Comparison of ENCODE assay signal across 15 cellular contexts in the genomic region with DNA sequence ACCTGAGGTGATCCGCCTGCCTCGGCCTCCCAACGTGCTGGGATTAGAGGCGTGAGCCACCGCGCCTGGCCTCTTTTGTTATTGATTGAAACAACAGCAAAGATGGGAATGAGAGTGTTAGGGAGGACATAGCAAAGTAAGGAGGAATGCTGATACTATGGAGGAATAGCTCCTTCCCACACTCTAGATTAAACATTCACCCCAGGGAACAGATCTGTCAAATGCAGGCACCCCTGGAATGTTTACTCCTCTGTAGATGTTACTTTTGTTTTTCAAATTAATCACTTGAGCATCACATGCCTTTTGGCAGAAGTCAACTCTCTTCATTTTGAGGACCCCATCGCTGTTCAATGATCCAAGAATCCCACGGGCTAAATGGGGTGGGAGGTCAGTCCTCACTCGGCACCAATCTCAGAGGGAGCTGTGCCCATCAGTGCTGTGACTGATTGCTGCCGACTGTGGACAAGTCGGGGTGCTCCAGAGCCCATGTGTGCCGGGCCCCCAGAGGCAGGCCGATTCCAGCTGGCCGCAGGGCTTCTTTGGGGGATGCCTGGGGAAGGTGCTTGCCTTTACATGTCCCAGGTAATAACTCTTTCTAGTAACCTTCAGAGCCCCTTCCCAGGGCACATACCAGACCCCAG. TPM values are rescaled to one million over a fixed set of nuclear protein-coding genes. Genes with fewer than 3 reads are reported as not detected.
A peak's percentile ranks its signal among the peaks of the same experiment; 100 is the strongest.
DNase-seq lines count a peak whose midpoint lies in the region; ATAC-seq and TF ChIP-seq lines count a peak whose summit lies in the region.
"Had no signal": no experiment of that assay in that cellular context is flagged by ENCODE, and none has a peak within 500 bp of the region (broad histone marks: within the 10 kb centered on the region; RNA-seq: fewer than 3 reads in every experiment).

No MANE protein-coding gene starts in this region.

- no peaks in the 10 kb centered on the region for H3K9me3 Mint-ChIP-seq in natural killer cell

- no peak overlapping the region for H3K4me3 Mint-ChIP-seq in natural killer cell

- H3K4me3 ChIP-seq in iPS DF 6.9 (ENCODE audit: low read length) = no peak overlapping the region
- no peak overlapping the region for H3K4me3 ChIP-seq in neuronal stem cell (ENCODE audit: low read length in 2 of 2)
- H3K4me3 ChIP-seq: BLaER1 treated with 17β-estradiol and CSF1 and Interleukin-3, amounts not matched to agents 10 nM and 100 nM had no signal

- no peak overlapping the region for H2AFZ ChIP-seq in neuronal stem cell (ENCODE audit: low read length)

- no peak overlapping the region for H3K4me2 ChIP-seq in neuronal stem cell (ENCODE audit: insufficient read depth, low read length, poor library complexity, severe bottlenecking)
- H3K4me2 ChIP-seq: BLaER1 treated with 17β-estradiol and CSF1 and Interleukin-3, amounts not matched to agents 10 nM and 100 nM had no signal

- no peaks in the 10 kb centered on the region for H3K79me1 ChIP-seq in neuronal stem cell (ENCODE audit: low read depth, low read length)

- H3K27ac Mint-ChIP-seq in natural killer cell = no peak overlapping the region

- no peak overlapping the region for H4K91ac ChIP-seq in neuronal stem cell (ENCODE audit: low read depth, low read length, poor library complexity)

- H3K18ac ChIP-seq in neuronal stem cell (ENCODE audit: low read length) = peak overlapping the region; percentile 71

- H3K27ac ChIP-seq in angular gyrus (ENCODE audit: low read depth, low read length) (peak overlapping the region; percentile 73), iPS DF 6.9 (ENCODE audit: low read length) (peak overlapping the region; percentile 45), neuronal stem cell (replicated peaks; ENCODE audit: low read length) (no peak overlapping the region)
- H3K27ac ChIP-seq: BLaER1 treated with 17β-estradiol and CSF1 and Interleukin-3, amounts not matched to agents 10 nM and 100 nM; HL-60 had no signal

- H3K27me3 Mint-ChIP-seq in natural killer cell (ENCODE audit: low read depth in 2 of 2) = no peaks in the 10 kb centered on the region

- no peak overlapping the region for H3K23ac ChIP-seq in neuronal stem cell (ENCODE audit: low read depth, low read length, poor library complexity)

- intact Hi-C loops in natural killer cell (cut with micrococcal nuclease) = no loop called here

- peak; percentile 63 for DNase-seq in ELF-1 (ENCODE audit: low read depth, low spot score)
- peak; percentile 79 for DNase-seq in iPS DF 6.9 (ENCODE audit: low read depth, low spot score)
- no peak for DNase-seq in neuronal stem cell (ENCODE audit: low spot score)
- DNase-seq in natural killer cell = no peak
- DNase-seq in SIG-M5 (lab: John Stamatoyannopoulos, UW) = no peak
- DNase-seq in NCI-H187 (lab: John Stamatoyannopoulos, UW) = no peak
- no peak for DNase-seq in SW480 (ENCODE audit: low spot score)
- DNase-seq: EL, KG1, NCI-H1930, NCI-H524, SHP77 treated with DMSO at 0.1 percent for 48 hours had no signal

- no peak overlapping the region for H3K14ac ChIP-seq in neuronal stem cell (ENCODE audit: low read length)

- no peak overlapping the region for H3K9ac ChIP-seq in neuronal stem cell (ENCODE audit: low read depth, low read length, poor library complexity)
- H3K9ac ChIP-seq: BLaER1 treated with 17β-estradiol and CSF1 and Interleukin-3, amounts not matched to agents 10 nM and 100 nM had no signal

- H2BK15ac ChIP-seq in neuronal stem cell (ENCODE audit: low read length) = no peak overlapping the region

- no peak for ATAC-seq in natural killer cell

- H3K36me3 ChIP-seq in iPS DF 6.9 (ENCODE audit: control insufficient read depth, insufficient read depth, low read length) (no peaks in the 10 kb centered on the region), neuronal stem cell (replicated peaks in 1 of 2; ENCODE audit: control insufficient read depth in 2 of 2, insufficient read depth in 2 of 2, low read length in 2 of 2) (no peaks in the 10 kb centered on the region)
- H3K36me3 ChIP-seq: BLaER1 treated with 17β-estradiol and CSF1 and Interleukin-3, amounts not matched to agents 10 nM and 100 nM had no signal

- H3K36me3 Mint-ChIP-seq in natural killer cell = no peaks in the 10 kb centered on the region

- H3K9me3 ChIP-seq in iPS DF 6.9 (ENCODE audit: control insufficient read depth, insufficient read depth, low read length) = no peaks in the 10 kb centered on the region
- H3K9me3 ChIP-seq in neuronal stem cell (replicated peaks in 1 of 2; ENCODE audit: control insufficient read depth in 2 of 2, insufficient read depth in 1 of 2, low read depth in 1 of 2, low read length in 2 of 2) = no peaks in the 10 kb centered on the region
- H3K9me3 ChIP-seq: BLaER1 treated with 17β-estradiol and CSF1 and Interleukin-3, amounts not matched to agents 10 nM and 100 nM had no signal

- no CpG with 5 or more reads among the region's 14 CpGs for WGBS in iPS DF 6.9 (ENCODE audit: insufficient coverage, insufficient read length)
- WGBS in neuronal stem cell (ENCODE audit: extremely low coverage in 2 of 2, insufficient read length in 2 of 2, insufficient replicate concordance in 1 of 2), 2 donors = no CpG with 5 or more reads among the region's 14 CpGs

- peak overlapping the region; percentile 31 for H2BK12ac ChIP-seq in neuronal stem cell (ENCODE audit: low read length)

- H3K4me1 Mint-ChIP-seq in natural killer cell = no peaks in the 10 kb centered on the region

- H2BK120ac ChIP-seq in neuronal stem cell (ENCODE audit: low read depth, low read length) = no peak overlapping the region

- no peak for TF ChIP-seq CTCF in natural killer cell (IDR thresholded peaks at IDR 0.05)

- H3K4ac ChIP-seq in neuronal stem cell (ENCODE audit: low read length) = no peak overlapping the region

- H3K4me1 ChIP-seq in iPS DF 6.9 (ENCODE audit: control insufficient read depth, insufficient read depth, low read length) (peaks cover 16% of the 10 kb centered on the region), neuronal stem cell (ENCODE audit: control insufficient read depth in 2 of 2, insufficient read depth in 1 of 2, low read depth in 1 of 2, low read length in 2 of 2) (peaks cover 0 to 7% of the 10 kb centered on the region in 2 donors)

- no peaks in the 10 kb centered on the region for H3K27me3 ChIP-seq in iPS DF 6.9 (ENCODE audit: control insufficient read depth, insufficient read depth, low read length)
- H3K27me3 ChIP-seq in neuronal stem cell (ENCODE audit: control insufficient read depth in 3 of 3, insufficient read depth in 3 of 3, low read depth in 1 of 3, low read length in 3 of 3) = no peaks in the 10 kb centered on the region
- H3K27me3 ChIP-seq: BLaER1 treated with 17β-estradiol and CSF1 and Interleukin-3, amounts not matched to agents 10 nM and 100 nM had no signal

- H2AK5ac ChIP-seq in neuronal stem cell (ENCODE audit: low read depth, low read length) = no peak overlapping the region

- H4K8ac ChIP-seq in neuronal stem cell (ENCODE audit: low read depth, low read length) = no peak overlapping the region

- H2BK5ac ChIP-seq in neuronal stem cell (ENCODE audit: low read length) = peak overlapping the region; percentile 56

RNA-seq across cellular contexts. Expression of a gene that starts 10.2 kb away (rescaled TPM):
- polyA plus RNA-seq in neuronal stem cell (2013, experiment 1 of 2) = 1.5 TPM
- polyA plus RNA-seq in neuronal stem cell (2013, experiment 2 of 2) = 1.5 TPM
- total RNA-seq in natural killer cell = not detected

Comparison
In these comparisons a context has a peak if more than half of its experiments do, and no peak if none do; other contexts are left out.
1. DNase-seq: peak in ELF-1 (single experiment) and iPS DF 6.9 (single experiment); none in neuronal stem cell (single experiment), natural killer cell (single experiment), SIG-M5 (single experiment), NCI-H187 (0 of 2) and SW480 (single experiment).